2 cellular contexts compared by ENCODE assay signal in the genomic region with DNA sequence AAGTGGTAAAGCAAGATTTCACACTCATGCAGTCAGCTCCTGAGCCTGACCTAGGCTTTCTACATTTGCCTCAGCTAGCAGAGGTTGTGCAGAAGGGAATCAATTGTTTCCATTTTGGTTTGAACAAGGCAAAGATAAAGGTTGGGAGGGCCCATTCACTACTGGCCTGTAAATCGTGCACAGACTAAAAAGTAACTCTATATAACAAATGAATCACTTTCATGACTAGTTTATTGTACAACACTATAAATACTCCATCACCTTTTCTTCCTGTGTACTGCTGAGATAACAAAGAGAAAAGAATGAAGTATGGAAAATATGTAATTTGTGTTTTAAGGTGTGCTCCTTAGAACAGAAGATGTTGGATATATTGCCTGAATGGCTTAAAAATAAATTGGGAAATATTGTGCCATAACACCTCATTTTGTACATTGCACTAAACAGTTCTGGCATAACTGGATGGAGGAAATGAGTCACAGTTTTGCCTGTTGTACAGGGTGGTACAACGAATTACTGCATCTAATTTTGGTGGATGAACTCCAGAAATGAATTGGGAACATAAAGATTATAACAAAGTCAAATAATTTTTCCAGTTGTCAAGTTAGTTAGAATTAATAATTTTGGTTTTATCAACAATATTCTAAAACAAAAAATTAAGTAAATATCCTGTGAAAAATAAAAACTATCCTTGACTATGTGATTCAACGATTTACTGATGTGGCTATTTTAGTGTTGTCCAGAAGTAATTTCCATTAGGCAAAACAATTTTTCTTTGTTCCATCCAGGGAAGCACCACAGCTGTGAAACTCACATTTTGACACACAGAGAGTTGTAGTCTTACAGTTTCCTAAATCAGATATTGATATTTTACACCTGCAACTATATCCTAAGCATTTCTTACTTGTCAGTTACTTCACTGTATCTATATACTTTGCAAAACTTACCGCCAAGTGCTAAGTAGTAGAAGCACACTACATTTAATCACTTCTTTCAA.
TF ChIP-seq lines count a peak whose summit lies in the region.

No MANE protein-coding gene starts in this region.

TF ChIP-seq in SK-N-SH, 30 proteins besides CTCF, POLR2A, EP300 and RAD21 (continued from another document):
- TF ChIP-seq FOSL2 (IDR thresholded peaks at IDR 0.05; ENCODE audit: borderline replicate concordance, low read depth) (peak; percentile 91; the same call in 1 of the 2 replicates), FOXM1 (IDR thresholded peaks at IDR 0.05; ENCODE audit: low read depth) (peak; percentile 67; the same call in 1 of the 2 replicates), TEAD4 (IDR thresholded peaks at IDR 0.05; ENCODE audit: borderline replicate concordance, insufficient read depth) (peak; percentile 15; the same call in 1 of the 2 replicates), TAF1 (IDR thresholded peaks at IDR 0.05; ENCODE audit: borderline replicate concordance, low read depth, low read length) (no peak), MEF2A (IDR thresholded peaks at IDR 0.05; ENCODE audit: borderline replicate concordance, low read depth) (peak; percentile 78), GABPA (IDR thresholded peaks at IDR 0.05; ENCODE audit: low read depth) (no peak), FOXJ3 (CRISPR knock-in tag; IDR thresholded peaks at IDR 0.05) (no peak), GATA2 (CRISPR knock-in tag; IDR thresholded peaks at IDR 0.05) (no peak), RFX5 (IDR thresholded peaks at IDR 0.05; ENCODE audit: low read length) (no peak), POLR2AphosphoS5 (IDR thresholded peaks at IDR 0.05; ENCODE audit: low read depth, low read length) (peak; percentile 50; the same call in 1 of the 2 replicates), SMC3 (IDR thresholded peaks at IDR 0.05; ENCODE audit: low read depth, low read length) (no peak), NFIC (IDR thresholded peaks at IDR 0.05; ENCODE audit: borderline replicate concordance) (peak; percentile 84)
- TF ChIP-seq, protein P1, sequence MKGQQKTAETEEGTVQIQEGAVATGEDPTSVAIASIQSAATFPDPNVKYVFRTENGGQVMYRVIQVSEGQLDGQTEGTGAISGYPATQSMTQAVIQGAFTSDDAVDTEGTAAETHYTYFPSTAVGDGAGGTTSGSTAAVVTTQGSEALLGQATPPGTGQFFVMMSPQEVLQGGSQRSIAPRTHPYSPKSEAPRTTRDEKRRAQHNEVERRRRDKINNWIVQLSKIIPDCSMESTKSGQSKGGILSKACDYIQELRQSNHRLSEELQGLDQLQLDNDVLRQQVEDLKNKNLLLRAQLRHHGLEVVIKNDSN (IDR thresholded peaks at IDR 0.05; ENCODE audit: borderline replicate concordance, low read depth), result no peak
- TF ChIP-seq, protein P2, sequence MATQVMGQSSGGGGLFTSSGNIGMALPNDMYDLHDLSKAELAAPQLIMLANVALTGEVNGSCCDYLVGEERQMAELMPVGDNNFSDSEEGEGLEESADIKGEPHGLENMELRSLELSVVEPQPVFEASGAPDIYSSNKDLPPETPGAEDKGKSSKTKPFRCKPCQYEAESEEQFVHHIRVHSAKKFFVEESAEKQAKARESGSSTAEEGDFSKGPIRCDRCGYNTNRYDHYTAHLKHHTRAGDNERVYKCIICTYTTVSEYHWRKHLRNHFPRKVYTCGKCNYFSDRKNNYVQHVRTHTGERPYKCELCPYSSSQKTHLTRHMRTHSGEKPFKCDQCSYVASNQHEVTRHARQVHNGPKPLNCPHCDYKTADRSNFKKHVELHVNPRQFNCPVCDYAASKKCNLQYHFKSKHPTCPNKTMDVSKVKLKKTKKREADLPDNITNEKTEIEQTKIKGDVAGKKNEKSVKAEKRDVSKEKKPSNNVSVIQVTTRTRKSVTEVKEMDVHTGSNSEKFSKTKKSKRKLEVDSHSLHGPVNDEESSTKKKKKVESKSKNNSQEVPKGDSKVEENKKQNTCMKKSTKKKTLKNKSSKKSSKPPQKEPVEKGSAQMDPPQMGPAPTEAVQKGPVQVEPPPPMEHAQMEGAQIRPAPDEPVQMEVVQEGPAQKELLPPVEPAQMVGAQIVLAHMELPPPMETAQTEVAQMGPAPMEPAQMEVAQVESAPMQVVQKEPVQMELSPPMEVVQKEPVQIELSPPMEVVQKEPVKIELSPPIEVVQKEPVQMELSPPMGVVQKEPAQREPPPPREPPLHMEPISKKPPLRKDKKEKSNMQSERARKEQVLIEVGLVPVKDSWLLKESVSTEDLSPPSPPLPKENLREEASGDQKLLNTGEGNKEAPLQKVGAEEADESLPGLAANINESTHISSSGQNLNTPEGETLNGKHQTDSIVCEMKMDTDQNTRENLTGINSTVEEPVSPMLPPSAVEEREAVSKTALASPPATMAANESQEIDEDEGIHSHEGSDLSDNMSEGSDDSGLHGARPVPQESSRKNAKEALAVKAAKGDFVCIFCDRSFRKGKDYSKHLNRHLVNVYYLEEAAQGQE (IDR thresholded peaks at IDR 0.05; ENCODE audit: low read depth, low read length), result no peak
- TF ChIP-seq, protein P3, sequence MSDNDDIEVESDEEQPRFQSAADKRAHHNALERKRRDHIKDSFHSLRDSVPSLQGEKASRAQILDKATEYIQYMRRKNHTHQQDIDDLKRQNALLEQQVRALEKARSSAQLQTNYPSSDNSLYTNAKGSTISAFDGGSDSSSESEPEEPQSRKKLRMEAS (IDR thresholded peaks at IDR 0.05; ENCODE audit: low read depth), result no peak
- TF ChIP-seq, protein P4, sequence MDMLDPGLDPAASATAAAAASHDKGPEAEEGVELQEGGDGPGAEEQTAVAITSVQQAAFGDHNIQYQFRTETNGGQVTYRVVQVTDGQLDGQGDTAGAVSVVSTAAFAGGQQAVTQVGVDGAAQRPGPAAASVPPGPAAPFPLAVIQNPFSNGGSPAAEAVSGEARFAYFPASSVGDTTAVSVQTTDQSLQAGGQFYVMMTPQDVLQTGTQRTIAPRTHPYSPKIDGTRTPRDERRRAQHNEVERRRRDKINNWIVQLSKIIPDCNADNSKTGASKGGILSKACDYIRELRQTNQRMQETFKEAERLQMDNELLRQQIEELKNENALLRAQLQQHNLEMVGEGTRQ (IDR thresholded peaks at IDR 0.05; ENCODE audit: borderline replicate concordance, low read depth, low read length), result no peak
- TF ChIP-seq, protein P5, sequence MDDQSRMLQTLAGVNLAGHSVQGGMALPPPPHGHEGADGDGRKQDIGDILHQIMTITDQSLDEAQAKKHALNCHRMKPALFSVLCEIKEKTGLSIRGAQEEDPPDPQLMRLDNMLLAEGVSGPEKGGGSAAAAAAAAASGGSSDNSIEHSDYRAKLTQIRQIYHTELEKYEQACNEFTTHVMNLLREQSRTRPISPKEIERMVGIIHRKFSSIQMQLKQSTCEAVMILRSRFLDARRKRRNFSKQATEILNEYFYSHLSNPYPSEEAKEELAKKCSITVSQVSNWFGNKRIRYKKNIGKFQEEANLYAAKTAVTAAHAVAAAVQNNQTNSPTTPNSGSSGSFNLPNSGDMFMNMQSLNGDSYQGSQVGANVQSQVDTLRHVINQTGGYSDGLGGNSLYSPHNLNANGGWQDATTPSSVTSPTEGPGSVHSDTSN (IDR thresholded peaks at IDR 0.05), result peak; percentile 89

TF ChIP-seq in WTC11, 78 proteins besides CTCF, POLR2A, EP300 and RAD21 (continued from another document):
- no peak for TF ChIP-seq OVOL2 (CRISPR knock-in tag; IDR thresholded peaks at IDR 0.05; ENCODE audit: borderline replicate concordance)
- no peak for TF ChIP-seq NR1H2 (CRISPR knock-in tag; IDR thresholded peaks at IDR 0.05)
- TF ChIP-seq, protein P6, sequence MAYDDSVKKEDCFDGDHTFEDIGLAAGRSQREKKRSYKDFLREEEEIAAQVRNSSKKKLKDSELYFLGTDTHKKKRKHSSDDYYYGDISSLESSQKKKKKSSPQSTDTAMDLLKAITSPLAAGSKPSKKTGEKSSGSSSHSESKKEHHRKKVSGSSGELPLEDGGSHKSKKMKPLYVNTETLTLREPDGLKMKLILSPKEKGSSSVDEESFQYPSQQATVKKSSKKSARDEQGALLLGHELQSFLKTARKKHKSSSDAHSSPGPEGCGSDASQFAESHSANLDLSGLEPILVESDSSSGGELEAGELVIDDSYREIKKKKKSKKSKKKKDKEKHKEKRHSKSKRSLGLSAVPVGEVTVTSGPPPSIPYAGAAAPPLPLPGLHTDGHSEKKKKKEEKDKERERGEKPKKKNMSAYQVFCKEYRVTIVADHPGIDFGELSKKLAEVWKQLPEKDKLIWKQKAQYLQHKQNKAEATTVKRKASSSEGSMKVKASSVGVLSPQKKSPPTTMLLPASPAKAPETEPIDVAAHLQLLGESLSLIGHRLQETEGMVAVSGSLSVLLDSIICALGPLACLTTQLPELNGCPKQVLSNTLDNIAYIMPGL (CRISPR knock-in tag; IDR thresholded peaks at IDR 0.05), result no peak
- TF ChIP-seq, protein P7, sequence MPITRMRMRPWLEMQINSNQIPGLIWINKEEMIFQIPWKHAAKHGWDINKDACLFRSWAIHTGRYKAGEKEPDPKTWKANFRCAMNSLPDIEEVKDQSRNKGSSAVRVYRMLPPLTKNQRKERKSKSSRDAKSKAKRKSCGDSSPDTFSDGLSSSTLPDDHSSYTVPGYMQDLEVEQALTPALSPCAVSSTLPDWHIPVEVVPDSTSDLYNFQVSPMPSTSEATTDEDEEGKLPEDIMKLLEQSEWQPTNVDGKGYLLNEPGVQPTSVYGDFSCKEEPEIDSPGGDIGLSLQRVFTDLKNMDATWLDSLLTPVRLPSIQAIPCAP (CRISPR knock-in tag; IDR thresholded peaks at IDR 0.05), result no peak
- TF ChIP-seq, protein P8, sequence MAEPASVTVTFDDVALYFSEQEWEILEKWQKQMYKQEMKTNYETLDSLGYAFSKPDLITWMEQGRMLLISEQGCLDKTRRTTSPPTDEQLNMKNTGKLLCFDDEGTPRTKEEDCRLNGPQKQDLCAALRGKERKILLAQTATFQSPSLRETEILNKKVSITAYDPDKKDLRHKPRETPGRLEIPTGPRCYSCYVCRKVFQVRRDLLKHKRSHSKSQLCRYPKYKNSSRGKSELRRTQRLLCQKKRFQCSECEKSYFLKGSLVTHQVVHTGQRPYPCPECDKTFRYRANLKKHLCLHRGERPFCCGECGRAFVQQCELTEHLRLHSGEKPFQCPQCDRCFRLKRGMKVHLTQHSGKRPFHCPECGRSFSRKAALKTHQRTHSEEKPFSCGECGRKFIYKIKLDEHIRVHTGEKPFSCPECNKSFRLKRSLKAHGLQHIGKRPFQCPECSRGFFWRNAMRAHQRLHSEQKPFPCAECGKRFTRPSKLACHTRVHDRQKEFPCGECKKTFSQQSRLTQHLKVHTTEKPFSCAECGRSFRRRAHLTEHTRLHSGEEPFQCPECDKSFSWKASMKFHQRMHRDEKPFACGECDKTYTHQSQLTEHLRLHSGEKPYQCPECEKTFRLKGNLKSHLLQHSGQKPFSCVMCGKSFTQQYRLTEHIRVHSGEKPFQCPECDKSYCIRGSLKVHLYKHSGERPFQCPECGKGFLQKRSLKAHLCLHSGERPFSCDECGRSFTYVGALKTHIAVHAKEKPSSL (CRISPR knock-in tag; conservative IDR thresholded peaks at IDR 0.05), result no peak
- TF ChIP-seq TCF7 (CRISPR knock-in tag; IDR thresholded peaks at IDR 0.05; ENCODE audit: low read depth), result no peak
- TF ChIP-seq TP53 (CRISPR knock-in tag; IDR thresholded peaks at IDR 0.05), result no peak
- TF ChIP-seq ZBTB21 (CRISPR knock-in tag; IDR thresholded peaks at IDR 0.05; ENCODE audit: borderline replicate concordance), result no peak
- no peak for TF ChIP-seq RELA (CRISPR knock-in tag; IDR thresholded peaks at IDR 0.05; ENCODE audit: borderline replicate concordance)
- no peak for TF ChIP-seq NFYB (CRISPR knock-in tag; conservative IDR thresholded peaks at IDR 0.05; ENCODE audit: low read depth)
- TF ChIP-seq, protein P9, sequence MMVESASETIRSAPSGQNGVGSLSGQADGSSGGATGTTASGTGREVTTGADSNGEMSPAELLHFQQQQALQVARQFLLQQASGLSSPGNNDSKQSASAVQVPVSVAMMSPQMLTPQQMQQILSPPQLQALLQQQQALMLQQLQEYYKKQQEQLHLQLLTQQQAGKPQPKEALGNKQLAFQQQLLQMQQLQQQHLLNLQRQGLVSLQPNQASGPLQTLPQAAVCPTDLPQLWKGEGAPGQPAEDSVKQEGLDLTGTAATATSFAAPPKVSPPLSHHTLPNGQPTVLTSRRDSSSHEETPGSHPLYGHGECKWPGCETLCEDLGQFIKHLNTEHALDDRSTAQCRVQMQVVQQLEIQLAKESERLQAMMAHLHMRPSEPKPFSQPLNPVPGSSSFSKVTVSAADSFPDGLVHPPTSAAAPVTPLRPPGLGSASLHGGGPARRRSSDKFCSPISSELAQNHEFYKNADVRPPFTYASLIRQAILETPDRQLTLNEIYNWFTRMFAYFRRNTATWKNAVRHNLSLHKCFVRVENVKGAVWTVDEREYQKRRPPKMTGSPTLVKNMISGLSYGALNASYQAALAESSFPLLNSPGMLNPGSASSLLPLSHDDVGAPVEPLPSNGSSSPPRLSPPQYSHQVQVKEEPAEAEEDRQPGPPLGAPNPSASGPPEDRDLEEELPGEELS (CRISPR knock-in tag; IDR thresholded peaks at IDR 0.05), result no peak
